In the genomic region with DNA sequence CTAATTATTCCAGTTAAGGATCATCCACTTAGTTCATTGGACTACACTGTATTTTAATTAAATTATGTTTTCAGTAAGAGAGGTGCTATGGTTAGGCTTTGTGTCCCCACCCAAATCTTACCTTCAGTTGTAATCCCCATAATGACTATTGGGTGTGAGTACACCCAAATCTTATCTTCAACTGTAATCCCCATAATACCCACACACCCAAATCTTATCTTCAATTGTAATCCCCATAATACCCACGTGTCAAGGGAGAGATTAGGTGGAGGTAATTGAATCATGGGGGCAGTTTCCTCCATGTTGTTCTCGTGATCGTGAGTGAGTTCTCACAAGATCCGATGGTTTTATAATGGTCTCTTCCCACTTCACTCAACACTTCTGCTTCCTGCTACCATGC, we compare ENCODE assay signal across 33 cellular contexts.
"Had no signal": no experiment of that assay in that cellular context is flagged by ENCODE, and none has a peak within 500 bp of the region (broad histone marks: within the 10 kb centered on the region; RNA-seq: fewer than 3 reads in every experiment).

No MANE protein-coding gene starts in this region.

- H3K9me3 Mint-ChIP-seq: activated CD4-positive, alpha-beta memory T cell treated with anti-CD3 and anti-CD28 coated beads, Interleukin-2, amount 10 ng/mL, durations not matched to agents 7 days and 5 days; activated CD4-positive, alpha-beta T cell treated with anti-CD3 and anti-CD28 coated beads, Interleukin-2, amount 10 ng/mL, durations not matched to agents 7 days and 5 days; activated naive CD4-positive, alpha-beta T cell treated with anti-CD3 and anti-CD28 coated beads, Interleukin-2, amount 10 ng/mL, durations not matched to agents 7 days and 5 days; activated naive CD8-positive, alpha-beta T cell treated with anti-CD3 and anti-CD28 coated beads, Interleukin-2, amount 10 ng/mL, durations not matched to agents 7 days and 5 days; T-helper 1 cell treated with Interleukin-12 subunit alpha and Interleukin-12 subunit beta and Interleukin-4 antibody, amounts not matched to agents 30 μg/mL and 1 μg/mL, for 36 hours had no signal

- H3K27me3 Mint-ChIP-seq: activated CD4-positive, alpha-beta memory T cell treated with anti-CD3 and anti-CD28 coated beads, Interleukin-2, amount 10 ng/mL, durations not matched to agents 7 days and 5 days; activated CD4-positive, alpha-beta T cell treated with anti-CD3 and anti-CD28 coated beads, Interleukin-2, amount 10 ng/mL, durations not matched to agents 7 days and 5 days; activated CD8-positive, alpha-beta memory T cell treated with anti-CD3 and anti-CD28 coated beads, Interleukin-2, amount 10 ng/mL, durations not matched to agents 7 days and 5 days; activated naive CD4-positive, alpha-beta T cell treated with anti-CD3 and anti-CD28 coated beads, Interleukin-2, amount 10 ng/mL, durations not matched to agents 7 days and 5 days had no signal

- DNase-seq: activated CD4-positive, alpha-beta memory T cell treated with anti-CD3 and anti-CD28 coated beads, Interleukin-2, amount 10 ng/mL, durations not matched to agents 7 days and 5 days; activated CD4-positive, alpha-beta T cell treated with anti-CD3 and anti-CD28 coated beads for 1 hour; activated CD4-positive, alpha-beta T cell treated with anti-CD3 and anti-CD28 coated beads for 36 hours; activated CD4-positive, alpha-beta T cell treated with anti-CD3 and anti-CD28 coated beads for 48 hours; activated CD4-positive, alpha-beta T cell treated with anti-CD3 and anti-CD28 coated beads, Interleukin-2, amount 10 ng/mL, durations not matched to agents 7 days and 5 days; activated CD4-positive, alpha-beta T cell treated with anti-CD3 and anti-CD28 coated beads, Interleukin-2, amount 50 U/mL, for 48 hours; activated CD4-positive, CD25-positive, alpha-beta regulatory T cell; activated CD8-positive, alpha-beta memory T cell treated with anti-CD3 and anti-CD28 coated beads for 24 hours; activated CD8-positive, alpha-beta memory T cell treated with anti-CD3 and anti-CD28 coated beads, Interleukin-2, amount 10 ng/mL, durations not matched to agents 7 days and 5 days; activated CD8-positive, alpha-beta memory T cell treated with anti-CD3 and anti-CD28 coated beads, Interleukin-2, amount 50 U/mL, for 48 hours; activated CD8-positive, alpha-beta T cell treated with anti-CD3 and anti-CD28 coated beads, Interleukin-2, amount 10 ng/mL, durations not matched to agents 7 days and 5 days; activated effector memory CD4-positive, alpha-beta T cell treated with Interleukin-2 at 50 U/mL for 16 hours; activated gamma-delta T cell; activated naive CD4-positive, alpha-beta T cell treated with anti-CD3 and anti-CD28 coated beads, Interleukin-2, amount 10 ng/mL, durations not matched to agents 7 days and 5 days; activated naive CD4-positive, alpha-beta T cell treated with Interleukin-2 at 50 U/mL for 16 hours; activated naive CD8-positive, alpha-beta T cell treated with anti-CD3 and anti-CD28 coated beads, Interleukin-2, amount 10 ng/mL, durations not matched to agents 7 days and 5 days; activated naive CD8-positive, alpha-beta T cell treated with anti-CD3 and anti-CD28 coated beads, Interleukin-2, amount 50 U/mL, for 24 hours; activated T-cell treated with anti-CD3 and anti-CD28 coated beads, Interleukin-2, amount 50 U/mL, for 24 hours; activated T-cell treated with anti-CD3 and anti-CD28 coated beads, Interleukin-2, amount 50 U/mL, for 48 hours; amniotic stem cell; aorta; body of pancreas; brain microvascular endothelial cell; central memory CD4-positive, alpha-beta T cell; T-helper 2 cell; T-helper 9 cell; WERI-Rb-1 had no signal

- H3K27ac Mint-ChIP-seq: activated CD4-positive, alpha-beta memory T cell treated with anti-CD3 and anti-CD28 coated beads, Interleukin-2, amount 10 ng/mL, durations not matched to agents 7 days and 5 days; activated CD4-positive, alpha-beta T cell treated with anti-CD3 and anti-CD28 coated beads for 36 hours; activated CD4-positive, alpha-beta T cell treated with anti-CD3 and anti-CD28 coated beads, Interleukin-2, amount 10 ng/mL, durations not matched to agents 7 days and 5 days; activated CD8-positive, alpha-beta memory T cell treated with anti-CD3 and anti-CD28 coated beads, Interleukin-2, amount 10 ng/mL, durations not matched to agents 7 days and 5 days; activated CD8-positive, alpha-beta T cell treated with anti-CD3 and anti-CD28 coated beads, Interleukin-2, amount 10 ng/mL, durations not matched to agents 7 days and 5 days; activated naive CD4-positive, alpha-beta T cell treated with anti-CD3 and anti-CD28 coated beads, Interleukin-2, amount 10 ng/mL, durations not matched to agents 7 days and 5 days; activated naive CD4-positive, alpha-beta T cell treated with anti-CD3 and anti-CD28 coated beads, Interleukin-2, amount 50 U/mL, for 24 hours; activated naive CD8-positive, alpha-beta T cell; activated naive CD8-positive, alpha-beta T cell treated with anti-CD3 and anti-CD28 coated beads, Interleukin-2, amount 10 ng/mL, durations not matched to agents 7 days and 5 days; activated naive CD8-positive, alpha-beta T cell treated with anti-CD3 and anti-CD28 coated beads, Interleukin-2, amount 50 U/mL, for 24 hours; activated T-cell treated with anti-CD3 and anti-CD28 coated beads, Interleukin-2, amount 50 U/mL, for 24 hours; activated T-helper 2 cell treated with anti-CD3 and anti-CD28 coated beads, Interferon-gamma antibody, Interleukin-2, Interleukin-4, amounts not matched to agents 10 μg/mL and 5 μg/mL and 100 μg/mL, durations not matched to agents 14 hours and 24 hours and 36 hours; T-helper 1 cell treated with Interleukin-12 subunit alpha and Interleukin-12 subunit beta and Interleukin-4 antibody, amounts not matched to agents 30 μg/mL and 1 μg/mL, for 36 hours; T-helper 2 cell treated with Interferon-gamma antibody and Interleukin-4, amounts not matched to agents 5 μg/mL and 100 μg/mL, for 36 hours; WTC11 had no signal

- H3K4me1 Mint-ChIP-seq: activated CD4-positive, alpha-beta memory T cell treated with anti-CD3 and anti-CD28 coated beads, Interleukin-2, amount 10 ng/mL, durations not matched to agents 7 days and 5 days; activated CD4-positive, alpha-beta T cell treated with anti-CD3 and anti-CD28 coated beads for 36 hours; activated CD4-positive, alpha-beta T cell treated with anti-CD3 and anti-CD28 coated beads, Interleukin-2, amount 10 ng/mL, durations not matched to agents 7 days and 5 days; activated CD8-positive, alpha-beta memory T cell treated with anti-CD3 and anti-CD28 coated beads, Interleukin-2, amount 10 ng/mL, durations not matched to agents 7 days and 5 days; activated naive CD4-positive, alpha-beta T cell treated with anti-CD3 and anti-CD28 coated beads, Interleukin-2, amount 10 ng/mL, durations not matched to agents 7 days and 5 days; activated naive CD4-positive, alpha-beta T cell treated with anti-CD3 and anti-CD28 coated beads, Interleukin-2, amount 50 U/mL, for 24 hours; activated naive CD8-positive, alpha-beta T cell treated with anti-CD3 and anti-CD28 coated beads, Interleukin-2, amount 10 ng/mL, durations not matched to agents 7 days and 5 days; activated naive CD8-positive, alpha-beta T cell treated with anti-CD3 and anti-CD28 coated beads, Interleukin-2, amount 50 U/mL, for 24 hours had no signal

- H3K36me3 Mint-ChIP-seq: activated CD8-positive, alpha-beta memory T cell treated with anti-CD3 and anti-CD28 coated beads, Interleukin-2, amount 10 ng/mL, durations not matched to agents 7 days and 5 days; activated naive CD4-positive, alpha-beta T cell treated with anti-CD3 and anti-CD28 coated beads, Interleukin-2, amount 10 ng/mL, durations not matched to agents 7 days and 5 days; activated naive CD4-positive, alpha-beta T cell treated with anti-CD3 and anti-CD28 coated beads, Interleukin-2, amount 50 U/mL, for 24 hours; activated naive CD8-positive, alpha-beta T cell; activated naive CD8-positive, alpha-beta T cell treated with anti-CD3 and anti-CD28 coated beads, Interleukin-2, amount 10 ng/mL, durations not matched to agents 7 days and 5 days; WTC11 had no signal

- H3K4me3 Mint-ChIP-seq: activated CD4-positive, alpha-beta memory T cell treated with anti-CD3 and anti-CD28 coated beads, Interleukin-2, amount 10 ng/mL, durations not matched to agents 7 days and 5 days; activated CD4-positive, alpha-beta T cell treated with anti-CD3 and anti-CD28 coated beads for 36 hours; activated CD4-positive, alpha-beta T cell treated with anti-CD3 and anti-CD28 coated beads, Interleukin-2, amount 10 ng/mL, durations not matched to agents 7 days and 5 days; activated CD8-positive, alpha-beta memory T cell treated with anti-CD3 and anti-CD28 coated beads, Interleukin-2, amount 10 ng/mL, durations not matched to agents 7 days and 5 days; activated CD8-positive, alpha-beta T cell treated with anti-CD3 and anti-CD28 coated beads, Interleukin-2, amount 10 ng/mL, durations not matched to agents 7 days and 5 days; activated naive CD4-positive, alpha-beta T cell treated with anti-CD3 and anti-CD28 coated beads, Interleukin-2, amount 10 ng/mL, durations not matched to agents 7 days and 5 days; activated naive CD4-positive, alpha-beta T cell treated with anti-CD3 and anti-CD28 coated beads, Interleukin-2, amount 50 U/mL, for 24 hours; activated naive CD8-positive, alpha-beta T cell; activated naive CD8-positive, alpha-beta T cell treated with anti-CD3 and anti-CD28 coated beads, Interleukin-2, amount 10 ng/mL, durations not matched to agents 7 days and 5 days; activated naive CD8-positive, alpha-beta T cell treated with anti-CD3 and anti-CD28 coated beads, Interleukin-2, amount 50 U/mL, for 24 hours; activated T-cell treated with anti-CD3 and anti-CD28 coated beads, Interleukin-2, amount 50 U/mL, for 24 hours; T-helper 1 cell treated with Interleukin-12 subunit alpha and Interleukin-12 subunit beta and Interleukin-4 antibody, amounts not matched to agents 30 μg/mL and 1 μg/mL, for 36 hours; T-helper 2 cell treated with Interferon-gamma antibody and Interleukin-4, amounts not matched to agents 5 μg/mL and 100 μg/mL, for 36 hours; WTC11 had no signal
